Comparison of ENCODE assay signal across 10 cellular contexts in the genomic region with DNA sequence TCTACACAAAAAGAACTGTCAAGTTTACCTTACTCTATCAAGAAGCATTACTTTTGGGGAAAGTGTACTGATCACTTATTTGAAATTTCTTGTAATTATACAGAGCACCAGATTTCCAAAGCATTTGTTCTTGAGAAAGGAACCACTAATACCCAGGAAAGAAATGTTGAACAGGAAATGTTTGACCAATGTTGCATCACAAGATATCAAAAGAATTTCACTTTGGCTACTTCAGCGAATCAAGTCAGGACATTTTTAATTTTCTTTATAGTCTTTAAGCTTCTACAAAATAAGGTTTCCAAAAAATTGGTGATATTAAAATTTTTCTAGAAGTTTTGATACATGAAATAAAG.
A peak's percentile ranks its signal among the peaks of the same experiment; 100 is the strongest.
DNase-seq lines count a peak whose midpoint lies in the region; ATAC-seq, FAIRE-seq and TF ChIP-seq lines count a peak whose summit lies in the region.
"Had no signal": no experiment of that assay in that cellular context is flagged by ENCODE, and none has a peak within 500 bp of the region (broad histone marks: within the 10 kb centered on the region; RNA-seq: fewer than 3 reads in every experiment).

No MANE protein-coding gene starts in this region.

- CTCF ChIA-PET in mammary epithelial cell (lab: Charles Lee; ENCODE audit: low non-redundant PET), result no interaction called here

- H3K4me3 ChIP-seq in HUES64 (ENCODE audit: low read length) (no peak overlapping the region), mammary epithelial cell (replicated peaks in 1 of 3; ENCODE audit: insufficient read depth in 1 of 3, low read depth in 2 of 3, low read length in 3 of 3) (peak overlapping the region in 2 of 3 experiments; percentile 34 to 39), keratinocyte (ENCODE audit: control insufficient read depth in 2 of 3, extremely low read depth in 1 of 3, insufficient read depth in 2 of 3, low read depth in 1 of 3, low read length in 3 of 3) (no peak overlapping the region)

- no TSS peak for BruUV-seq in mammary epithelial cell (replicated peaks; lab: Mats Ljungman, UMichigan)

- intact Hi-C loops in mammary epithelial cell (cut with micrococcal nuclease), result loop anchor here (5.0 kb wide), 1 partner anchor 421 kb away; a partner anchor contains a TSS

- no peak for FAIRE-seq in keratinocyte (lab: Jason Lieb, UNC)

- in situ Hi-C loops in mammary epithelial cell (cut with MboI; ENCODE audit: low sequenced_read_pairs in 2 of 2), result no loop called here

- H4K20me1 ChIP-seq in mammary epithelial cell (ENCODE audit: insufficient read depth, low read length) (no peaks in the 10 kb centered on the region), keratinocyte (ENCODE audit: control insufficient read depth, extremely low read depth, insufficient read depth, low read length) (no peaks in the 10 kb centered on the region)

- peaks cover 46% of the 10 kb centered on the region for H3K4me1 Mint-ChIP-seq in type B pancreatic cell (ENCODE audit: unreplicated experiment)
- no peaks in the 10 kb centered on the region for H3K4me1 Mint-ChIP-seq in T-helper 2 cell treated with Interferon-gamma antibody and Interleukin-4, amounts not matched to agents 5 μg/mL and 100 μg/mL, for 36 hours (ENCODE audit: low read depth)

- no peaks in the 10 kb centered on the region for H3K9me3 Mint-ChIP-seq in type B pancreatic cell
- no peaks in the 10 kb centered on the region for H3K9me3 Mint-ChIP-seq in T-helper 2 cell treated with Interferon-gamma antibody and Interleukin-4, amounts not matched to agents 5 μg/mL and 100 μg/mL, for 36 hours
- H3K9me3 Mint-ChIP-seq: activated T-cell treated with anti-CD3 and anti-CD28 coated beads, Interleukin-2, amount 50 U/mL, for 72 hours had no signal

- peak; percentile 26 for DNase-seq in mammary epithelial cell
- no peak for DNase-seq in keratinocyte (ENCODE audit: low read depth, low spot score)
- DNase-seq in type B pancreatic cell (ENCODE audit: extremely low spot score, unreplicated experiment), result no peak
- DNase-seq in T-helper 2 cell treated with Interferon-gamma antibody and Interleukin-4, amounts not matched to agents 5 μg/mL and 100 μg/mL, for 36 hours (ENCODE audit: low spot score), result no peak
- no peak for DNase-seq in stimulated activated CD4-positive, alpha-beta T cell treated with anti-CD3 and anti-CD28 coated beads, Interleukin-2, amount 100 ng/mL, for 24 hours
- DNase-seq: activated T-cell treated with anti-CD3 and anti-CD28 coated beads, Interleukin-2, amount 50 U/mL, for 72 hours; stimulated activated CD4-positive, alpha-beta T cell treated with anti-CD3 and anti-CD28 coated beads, Interleukin-2, amount 100 ng/mL, for 48 hours; WERI-Rb-1 had no signal

- peak overlapping the region; percentile 83 for H3K4me3 Mint-ChIP-seq in type B pancreatic cell
- no peak overlapping the region for H3K4me3 Mint-ChIP-seq in T-helper 2 cell treated with Interferon-gamma antibody and Interleukin-4, amounts not matched to agents 5 μg/mL and 100 μg/mL, for 36 hours
- H3K4me3 Mint-ChIP-seq: activated T-cell treated with anti-CD3 and anti-CD28 coated beads, Interleukin-2, amount 50 U/mL, for 72 hours had no signal

- H3K27ac ChIP-seq in HUES64 (ENCODE audit: low read depth, low read length) (0 out of 2 replicates have a peak overlapping the region, but pooled peaks have one; percentile 27), mammary epithelial cell (ENCODE audit: insufficient read depth, low read depth, low read length) (no peak overlapping the region), keratinocyte (ENCODE audit: control insufficient read depth, insufficient read depth, low read length) (no peak overlapping the region)
- H3K27ac ChIP-seq: WERI-Rb-1 had no signal

- H3K36me3 ChIP-seq in HUES64 (ENCODE audit: insufficient read depth, low read length), result no peaks in the 10 kb centered on the region
- H3K36me3 ChIP-seq in mammary epithelial cell (ENCODE audit: insufficient read depth, low read length), result no peaks in the 10 kb centered on the region
- H3K36me3 ChIP-seq in keratinocyte (ENCODE audit: control insufficient read depth in 2 of 2, extremely low read depth in 1 of 2, insufficient read depth in 2 of 2, low read length in 2 of 2), result no peaks in the 10 kb centered on the region
- H3K36me3 ChIP-seq: WERI-Rb-1 had no signal

- peaks cover 56% of the 10 kb centered on the region for H3K4me1 ChIP-seq in HUES64 (ENCODE audit: insufficient read depth, low read length)
- peaks cover 8% of the 10 kb centered on the region for H3K4me1 ChIP-seq in mammary epithelial cell (ENCODE audit: insufficient read depth, low read length)
- no peaks in the 10 kb centered on the region for H3K4me1 ChIP-seq in keratinocyte (ENCODE audit: control insufficient read depth, extremely low read depth, insufficient read depth, low read length)

- no peaks in the 10 kb centered on the region for H3K36me3 Mint-ChIP-seq in type B pancreatic cell
- no peaks in the 10 kb centered on the region for H3K36me3 Mint-ChIP-seq in T-helper 2 cell treated with Interferon-gamma antibody and Interleukin-4, amounts not matched to agents 5 μg/mL and 100 μg/mL, for 36 hours (ENCODE audit: low read depth)

- dilution Hi-C loops in mammary epithelial cell (cut with HindIII; ENCODE audit: low sequenced_read_pairs), result no loop called here
- dilution Hi-C loops in keratinocyte (cut with MboI; ENCODE audit: extremely low pct_ligation_motif_present, low sequenced_read_pairs), result no loop called here

- H3K9me3 ChIP-seq in HUES64 (ENCODE audit: insufficient read depth, low read depth, low read length) (no peaks in the 10 kb centered on the region), mammary epithelial cell (replicated peaks; ENCODE audit: insufficient read depth, low read length) (no peaks in the 10 kb centered on the region), keratinocyte (ENCODE audit: control insufficient read depth, low read depth, low read length) (no peaks in the 10 kb centered on the region)

- H2AFZ ChIP-seq in mammary epithelial cell (ENCODE audit: low read depth, low read length) (peak overlapping the region; percentile 7), keratinocyte (ENCODE audit: control insufficient read depth, low read length) (no peak overlapping the region)

- WGBS in HUES64, result 71% methylated on average over 1 of the region's 1 CpG
- WGBS in mammary epithelial cell (ENCODE audit: low coverage, missing lambda C conversion rate), result 100% methylated on average over 1 of the region's 1 CpG

- H3K27me3 Mint-ChIP-seq in type B pancreatic cell, result peaks cover 5% of the 10 kb centered on the region
- H3K27me3 Mint-ChIP-seq in T-helper 2 cell treated with Interferon-gamma antibody and Interleukin-4, amounts not matched to agents 5 μg/mL and 100 μg/mL, for 36 hours (ENCODE audit: low read depth), result peaks cover 44% of the 10 kb centered on the region

- no peaks in the 10 kb centered on the region for H3K79me2 ChIP-seq in mammary epithelial cell (ENCODE audit: insufficient read depth, low read length)
- H3K79me2 ChIP-seq in keratinocyte (ENCODE audit: control insufficient read depth, insufficient read depth, low read length), result no peaks in the 10 kb centered on the region

- H3K4me2 ChIP-seq in mammary epithelial cell (ENCODE audit: insufficient read depth, low read depth, low read length), result peak overlapping the region; percentile 74
- H3K4me2 ChIP-seq in keratinocyte (ENCODE audit: control insufficient read depth, extremely low read depth, insufficient read depth, low read depth, low read length), result peak overlapping the region; percentile 37

- no peak for ATAC-seq in HG03469 (IDR thresholded peaks at IDR 0.05; ENCODE audit: unreplicated experiment)
- ATAC-seq: activated T-cell treated with anti-CD3 and anti-CD28 coated beads, Interleukin-2, amount 50 U/mL, for 72 hours had no signal

- H3K9me1 ChIP-seq in keratinocyte (ENCODE audit: control insufficient read depth, extremely low read depth, insufficient read depth, low read length), result no peaks in the 10 kb centered on the region

- H3K9ac ChIP-seq in HUES64 (ENCODE audit: low read depth, low read length) (no peak overlapping the region), mammary epithelial cell (ENCODE audit: insufficient read depth, low read length) (no peak overlapping the region), keratinocyte (ENCODE audit: control insufficient read depth, extremely low read depth, insufficient read depth, low read length) (no peak overlapping the region)

- H3K27me3 ChIP-seq in HUES64 (ENCODE audit: insufficient read depth, low read length), result no peaks in the 10 kb centered on the region
- no peaks in the 10 kb centered on the region for H3K27me3 ChIP-seq in mammary epithelial cell (ENCODE audit: insufficient read depth, low read length)
- no peaks in the 10 kb centered on the region for H3K27me3 ChIP-seq in keratinocyte (ENCODE audit: control insufficient read depth, extremely low read depth, insufficient read depth, low read length)

- H3K27ac Mint-ChIP-seq in type B pancreatic cell, result no peak overlapping the region
- H3K27ac Mint-ChIP-seq in T-helper 2 cell treated with Interferon-gamma antibody and Interleukin-4, amounts not matched to agents 5 μg/mL and 100 μg/mL, for 36 hours, result no peak overlapping the region
- H3K27ac Mint-ChIP-seq: activated T-cell treated with anti-CD3 and anti-CD28 coated beads, Interleukin-2, amount 50 U/mL, for 72 hours had no signal

- TF ChIP-seq CTCF in mammary epithelial cell (conservative IDR thresholded peaks at IDR 0.05 in 1 of 2, IDR thresholded peaks at IDR 0.05 in 1 of 2; ENCODE audit: extremely low read depth in 1 of 2, insufficient read depth in 1 of 2, low read depth in 1 of 2, low read length in 2 of 2), result no peak
- no peak for TF ChIP-seq CTCF in keratinocyte (optimal IDR thresholded peaks at IDR 0.05 in 1 of 3, IDR thresholded peaks at IDR 0.05 in 1 of 3, conservative IDR thresholded peaks at IDR 0.05 in 1 of 3; ENCODE audit: extremely low read depth in 1 of 3, insufficient read depth in 2 of 3, low read length in 3 of 3)
- no peak for TF ChIP-seq CTCF in type B pancreatic cell (conservative IDR thresholded peaks at IDR 0.05)

Comparison
In these comparisons a context has a peak if more than half of its experiments do, and no peak if none do; other contexts are left out.
1. H3K4me3 ChIP-seq: peak in mammary epithelial cell (2 of 3); none in HUES64 (single experiment) and keratinocyte (0 of 3).